In the genomic region with DNA sequence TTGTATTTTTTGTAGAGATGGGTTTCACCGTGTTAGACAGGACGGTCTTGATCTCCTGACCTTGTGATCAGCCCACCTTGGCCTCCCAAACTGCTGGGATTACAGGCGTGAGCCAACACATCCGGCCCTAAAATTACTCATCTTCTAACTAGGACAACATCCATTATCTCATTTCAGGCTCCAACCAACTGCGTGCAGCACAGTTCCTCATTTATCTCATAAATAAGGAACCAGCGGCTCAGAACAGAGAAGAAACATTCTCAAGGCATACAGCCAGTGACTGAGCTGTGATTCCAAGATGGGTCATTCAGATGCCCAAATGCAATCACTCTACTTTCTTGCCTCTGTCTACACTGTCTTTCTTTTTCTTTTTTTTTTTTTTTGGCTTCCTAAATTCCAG, we compare ENCODE assay signal across 17 cellular contexts.
DNase-seq lines count a peak whose midpoint lies in the region; ATAC-seq and TF ChIP-seq lines count a peak whose summit lies in the region.
"Had no signal": no experiment of that assay in that cellular context is flagged by ENCODE, and none has a peak within 500 bp of the region (broad histone marks: within the 10 kb centered on the region; RNA-seq: fewer than 3 reads in every experiment).

No MANE protein-coding gene starts in this region.

- TF ChIP-seq POLR2A in transverse colon (IDR thresholded peaks at IDR 0.05) = no peak

- H3K36me3 ChIP-seq in transverse colon = no peaks in the 10 kb centered on the region
- H3K36me3 ChIP-seq: ovary, suprapubic skin had no signal

- H3K4me3 ChIP-seq in HL-60 (replicated peaks; ENCODE audit: insufficient read depth, low read length) = no peak overlapping the region
- no peak overlapping the region for H3K4me3 ChIP-seq in transverse colon
- H3K4me3 ChIP-seq: ovary, suprapubic skin had no signal

- no peaks in the 10 kb centered on the region for H3K27me3 ChIP-seq in HL-60 (ENCODE audit: insufficient read depth, poor library complexity, severe bottlenecking)
- H3K27me3 ChIP-seq in transverse colon = no peaks in the 10 kb centered on the region
- H3K27me3 ChIP-seq: ovary, suprapubic skin had no signal

- H3K27ac Mint-ChIP-seq in activated T-helper 2 cell treated with anti-CD3 and anti-CD28 coated beads, Interferon-gamma antibody, Interleukin-2, Interleukin-4, amounts not matched to agents 10 μg/mL and 5 μg/mL and 100 μg/mL, durations not matched to agents 14 hours and 24 hours and 36 hours = peak overlapping the region; percentile 30
- H3K27ac Mint-ChIP-seq: activated B cell treated with CpG ODN at 0.5 μM for 24 hours had no signal

- peaks cover 23% of the 10 kb centered on the region for H3K4me1 Mint-ChIP-seq in activated T-helper 2 cell treated with anti-CD3 and anti-CD28 coated beads, Interferon-gamma antibody, Interleukin-2, Interleukin-4, amounts not matched to agents 10 μg/mL and 5 μg/mL and 100 μg/mL, durations not matched to agents 14 hours and 24 hours and 36 hours (ENCODE audit: low read depth)

- H3K4me3 Mint-ChIP-seq in activated T-helper 2 cell treated with anti-CD3 and anti-CD28 coated beads, Interferon-gamma antibody, Interleukin-2, Interleukin-4, amounts not matched to agents 10 μg/mL and 5 μg/mL and 100 μg/mL, durations not matched to agents 14 hours and 24 hours and 36 hours (ENCODE audit: low read depth) = no peak overlapping the region
- H3K4me3 Mint-ChIP-seq: activated B cell treated with CpG ODN at 0.5 μM for 24 hours had no signal

- no peak overlapping the region for H3K27ac ChIP-seq in HL-60 (replicated peaks)
- no peak overlapping the region for H3K27ac ChIP-seq in transverse colon
- H3K27ac ChIP-seq: ovary, suprapubic skin had no signal

- intact Hi-C loops in activated T-helper 2 cell treated with anti-CD3 and anti-CD28 coated beads, Interferon-gamma antibody, Interleukin-2, Interleukin-4, amounts not matched to agents 10 μg/mL and 5 μg/mL and 100 μg/mL, durations not matched to agents 14 hours and 24 hours and 36 hours (cut with micrococcal nuclease) = no loop called here
- intact Hi-C loops in transverse colon (cut with DNase I; ENCODE audit: low total_unique reads) = no loop called here

- peaks cover 16% of the 10 kb centered on the region for H3K9me3 Mint-ChIP-seq in activated T-helper 2 cell treated with anti-CD3 and anti-CD28 coated beads, Interferon-gamma antibody, Interleukin-2, Interleukin-4, amounts not matched to agents 10 μg/mL and 5 μg/mL and 100 μg/mL, durations not matched to agents 14 hours and 24 hours and 36 hours

- peak; percentile 10 to 83 for DNase-seq in HL-60 (ENCODE audit: low read depth in 1 of 2, low spot score in 1 of 2)
- peak; percentile 79 to 96 for DNase-seq in NOMO-1 (lab: John Stamatoyannopoulos, UW; ENCODE audit: unreplicated experiment in 2 of 2)
- DNase-seq in activated T-helper 2 cell treated with anti-CD3 and anti-CD28 coated beads, Interferon-gamma antibody, Interleukin-2, Interleukin-4, amounts not matched to agents 10 μg/mL and 5 μg/mL and 100 μg/mL, durations not matched to agents 14 hours and 24 hours and 36 hours (ENCODE audit: low spot score) = no peak
- peak; percentile 48 for DNase-seq in medulla oblongata (ENCODE audit: extremely low spot score)
- no peak for DNase-seq in nucleus accumbens (lab: John Stamatoyannopoulos, UW)
- DNase-seq in transverse colon = no peak
- DNase-seq: activated B cell treated with CpG ODN at 0.5 μM for 24 hours; activated gamma-delta T cell; Caco-2; EL; MM.1S; NCI-H2081 treated with DMSO at 0.1 percent for 48 hours; NCI-H524; stimulated activated CD4-positive, alpha-beta T cell treated with anti-CD3 and anti-CD28 coated beads, Interleukin-2, amount 100 ng/mL, for 48 hours had no signal

- in situ Hi-C loops in transverse colon (cut with MboI; ENCODE audit: low pct_ligation_motif_present in 1 of 4, low pct_unique_long_range_greater_than_20kb in 1 of 4, low sequenced_read_pairs in 3 of 4) = no loop called here

- H3K9me3 ChIP-seq in transverse colon = no peaks in the 10 kb centered on the region
- H3K9me3 ChIP-seq: Caco-2, ovary, suprapubic skin had no signal

- H3K36me3 Mint-ChIP-seq in activated T-helper 2 cell treated with anti-CD3 and anti-CD28 coated beads, Interferon-gamma antibody, Interleukin-2, Interleukin-4, amounts not matched to agents 10 μg/mL and 5 μg/mL and 100 μg/mL, durations not matched to agents 14 hours and 24 hours and 36 hours (ENCODE audit: low read depth) = peaks cover 75% of the 10 kb centered on the region

- H3K4me1 ChIP-seq in transverse colon = no peaks in the 10 kb centered on the region
- H3K4me1 ChIP-seq: suprapubic skin had no signal

- no peaks in the 10 kb centered on the region for H3K27me3 Mint-ChIP-seq in activated T-helper 2 cell treated with anti-CD3 and anti-CD28 coated beads, Interferon-gamma antibody, Interleukin-2, Interleukin-4, amounts not matched to agents 10 μg/mL and 5 μg/mL and 100 μg/mL, durations not matched to agents 14 hours and 24 hours and 36 hours (ENCODE audit: low read depth)
- H3K27me3 Mint-ChIP-seq: activated B cell treated with CpG ODN at 0.5 μM for 24 hours had no signal

- WGBS in transverse colon (ENCODE audit: low coverage in 1 of 2), 2 donors = 87% methylated on average over 6 of the region's 6 CpGs; no CpG with 5 or more reads in 1 of the 2 donors

- no peak for TF ChIP-seq EP300 in transverse colon (IDR thresholded peaks at IDR 0.05; ENCODE audit: low read depth)

- ATAC-seq in GM18502 (IDR thresholded peaks at IDR 0.05; ENCODE audit: poor library complexity, unreplicated experiment) = no peak

- TF ChIP-seq CTCF in HL-60 (IDR thresholded peaks at IDR 0.05; ENCODE audit: insufficient read depth, low read length) (no peak), transverse colon (IDR thresholded peaks at IDR 0.05) (no peak)

Comparison
In these comparisons a context has a peak if more than half of its experiments do, and no peak if none do; other contexts are left out.
1. DNase-seq: peak in HL-60 (2 of 2), NOMO-1 (2 of 2) and medulla oblongata (single experiment); none in activated T-helper 2 cell treated with anti-CD3 and anti-CD28 coated beads, Interferon-gamma antibody, Interleukin-2, Interleukin-4, amounts not matched to agents 10 μg/mL and 5 μg/mL and 100 μg/mL, durations not matched to agents 14 hours and 24 hours and 36 hours (single experiment), nucleus accumbens (0 of 56) and transverse colon (single experiment).